ENCODE assay signal across 1 cellular context in the genomic region with DNA sequence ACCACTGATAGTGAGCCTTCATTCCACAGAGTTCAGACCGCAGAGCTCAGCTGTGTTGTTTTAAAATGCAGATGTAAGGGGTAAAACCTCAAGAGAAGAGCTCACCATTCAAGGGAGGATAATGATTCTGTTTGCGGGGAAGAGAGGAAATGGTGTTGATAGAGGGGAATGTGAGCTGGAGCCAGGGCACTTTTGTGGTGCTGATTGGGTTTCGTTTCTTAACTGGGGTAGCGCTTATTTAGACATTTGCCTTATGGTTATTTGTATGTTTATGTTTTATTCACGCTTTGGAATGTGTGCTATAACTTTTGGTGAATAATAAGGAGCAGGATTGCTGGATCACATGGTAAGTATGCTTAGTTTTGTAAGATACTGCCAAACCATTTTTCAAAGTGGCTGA.
TF ChIP-seq lines count a peak whose summit lies in the region.

No MANE protein-coding gene starts in this region.

TF ChIP-seq in GM23338, 12 proteins besides CTCF, POLR2A, EP300 and RAD21 (continued from another document):
- no peak for TF ChIP-seq ZNF331 (CRISPR knock-in tag; IDR thresholded peaks at IDR 0.05; ENCODE audit: low read depth)
- TF ChIP-seq NANOG (IDR thresholded peaks at IDR 0.05; ENCODE audit: borderline replicate concordance): no peak; the same call in 1 of the 2 replicates
- TF ChIP-seq, protein P1, sequence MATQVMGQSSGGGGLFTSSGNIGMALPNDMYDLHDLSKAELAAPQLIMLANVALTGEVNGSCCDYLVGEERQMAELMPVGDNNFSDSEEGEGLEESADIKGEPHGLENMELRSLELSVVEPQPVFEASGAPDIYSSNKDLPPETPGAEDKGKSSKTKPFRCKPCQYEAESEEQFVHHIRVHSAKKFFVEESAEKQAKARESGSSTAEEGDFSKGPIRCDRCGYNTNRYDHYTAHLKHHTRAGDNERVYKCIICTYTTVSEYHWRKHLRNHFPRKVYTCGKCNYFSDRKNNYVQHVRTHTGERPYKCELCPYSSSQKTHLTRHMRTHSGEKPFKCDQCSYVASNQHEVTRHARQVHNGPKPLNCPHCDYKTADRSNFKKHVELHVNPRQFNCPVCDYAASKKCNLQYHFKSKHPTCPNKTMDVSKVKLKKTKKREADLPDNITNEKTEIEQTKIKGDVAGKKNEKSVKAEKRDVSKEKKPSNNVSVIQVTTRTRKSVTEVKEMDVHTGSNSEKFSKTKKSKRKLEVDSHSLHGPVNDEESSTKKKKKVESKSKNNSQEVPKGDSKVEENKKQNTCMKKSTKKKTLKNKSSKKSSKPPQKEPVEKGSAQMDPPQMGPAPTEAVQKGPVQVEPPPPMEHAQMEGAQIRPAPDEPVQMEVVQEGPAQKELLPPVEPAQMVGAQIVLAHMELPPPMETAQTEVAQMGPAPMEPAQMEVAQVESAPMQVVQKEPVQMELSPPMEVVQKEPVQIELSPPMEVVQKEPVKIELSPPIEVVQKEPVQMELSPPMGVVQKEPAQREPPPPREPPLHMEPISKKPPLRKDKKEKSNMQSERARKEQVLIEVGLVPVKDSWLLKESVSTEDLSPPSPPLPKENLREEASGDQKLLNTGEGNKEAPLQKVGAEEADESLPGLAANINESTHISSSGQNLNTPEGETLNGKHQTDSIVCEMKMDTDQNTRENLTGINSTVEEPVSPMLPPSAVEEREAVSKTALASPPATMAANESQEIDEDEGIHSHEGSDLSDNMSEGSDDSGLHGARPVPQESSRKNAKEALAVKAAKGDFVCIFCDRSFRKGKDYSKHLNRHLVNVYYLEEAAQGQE (IDR thresholded peaks at IDR 0.05; ENCODE audit: unreplicated experiment): no peak
- no peak for TF ChIP-seq JUNB (IDR thresholded peaks at IDR 0.05; ENCODE audit: unreplicated experiment)
- TF ChIP-seq POLR2AphosphoS5 (IDR thresholded peaks at IDR 0.05; ENCODE audit: low read depth): no peak
- TF ChIP-seq, protein P2, sequence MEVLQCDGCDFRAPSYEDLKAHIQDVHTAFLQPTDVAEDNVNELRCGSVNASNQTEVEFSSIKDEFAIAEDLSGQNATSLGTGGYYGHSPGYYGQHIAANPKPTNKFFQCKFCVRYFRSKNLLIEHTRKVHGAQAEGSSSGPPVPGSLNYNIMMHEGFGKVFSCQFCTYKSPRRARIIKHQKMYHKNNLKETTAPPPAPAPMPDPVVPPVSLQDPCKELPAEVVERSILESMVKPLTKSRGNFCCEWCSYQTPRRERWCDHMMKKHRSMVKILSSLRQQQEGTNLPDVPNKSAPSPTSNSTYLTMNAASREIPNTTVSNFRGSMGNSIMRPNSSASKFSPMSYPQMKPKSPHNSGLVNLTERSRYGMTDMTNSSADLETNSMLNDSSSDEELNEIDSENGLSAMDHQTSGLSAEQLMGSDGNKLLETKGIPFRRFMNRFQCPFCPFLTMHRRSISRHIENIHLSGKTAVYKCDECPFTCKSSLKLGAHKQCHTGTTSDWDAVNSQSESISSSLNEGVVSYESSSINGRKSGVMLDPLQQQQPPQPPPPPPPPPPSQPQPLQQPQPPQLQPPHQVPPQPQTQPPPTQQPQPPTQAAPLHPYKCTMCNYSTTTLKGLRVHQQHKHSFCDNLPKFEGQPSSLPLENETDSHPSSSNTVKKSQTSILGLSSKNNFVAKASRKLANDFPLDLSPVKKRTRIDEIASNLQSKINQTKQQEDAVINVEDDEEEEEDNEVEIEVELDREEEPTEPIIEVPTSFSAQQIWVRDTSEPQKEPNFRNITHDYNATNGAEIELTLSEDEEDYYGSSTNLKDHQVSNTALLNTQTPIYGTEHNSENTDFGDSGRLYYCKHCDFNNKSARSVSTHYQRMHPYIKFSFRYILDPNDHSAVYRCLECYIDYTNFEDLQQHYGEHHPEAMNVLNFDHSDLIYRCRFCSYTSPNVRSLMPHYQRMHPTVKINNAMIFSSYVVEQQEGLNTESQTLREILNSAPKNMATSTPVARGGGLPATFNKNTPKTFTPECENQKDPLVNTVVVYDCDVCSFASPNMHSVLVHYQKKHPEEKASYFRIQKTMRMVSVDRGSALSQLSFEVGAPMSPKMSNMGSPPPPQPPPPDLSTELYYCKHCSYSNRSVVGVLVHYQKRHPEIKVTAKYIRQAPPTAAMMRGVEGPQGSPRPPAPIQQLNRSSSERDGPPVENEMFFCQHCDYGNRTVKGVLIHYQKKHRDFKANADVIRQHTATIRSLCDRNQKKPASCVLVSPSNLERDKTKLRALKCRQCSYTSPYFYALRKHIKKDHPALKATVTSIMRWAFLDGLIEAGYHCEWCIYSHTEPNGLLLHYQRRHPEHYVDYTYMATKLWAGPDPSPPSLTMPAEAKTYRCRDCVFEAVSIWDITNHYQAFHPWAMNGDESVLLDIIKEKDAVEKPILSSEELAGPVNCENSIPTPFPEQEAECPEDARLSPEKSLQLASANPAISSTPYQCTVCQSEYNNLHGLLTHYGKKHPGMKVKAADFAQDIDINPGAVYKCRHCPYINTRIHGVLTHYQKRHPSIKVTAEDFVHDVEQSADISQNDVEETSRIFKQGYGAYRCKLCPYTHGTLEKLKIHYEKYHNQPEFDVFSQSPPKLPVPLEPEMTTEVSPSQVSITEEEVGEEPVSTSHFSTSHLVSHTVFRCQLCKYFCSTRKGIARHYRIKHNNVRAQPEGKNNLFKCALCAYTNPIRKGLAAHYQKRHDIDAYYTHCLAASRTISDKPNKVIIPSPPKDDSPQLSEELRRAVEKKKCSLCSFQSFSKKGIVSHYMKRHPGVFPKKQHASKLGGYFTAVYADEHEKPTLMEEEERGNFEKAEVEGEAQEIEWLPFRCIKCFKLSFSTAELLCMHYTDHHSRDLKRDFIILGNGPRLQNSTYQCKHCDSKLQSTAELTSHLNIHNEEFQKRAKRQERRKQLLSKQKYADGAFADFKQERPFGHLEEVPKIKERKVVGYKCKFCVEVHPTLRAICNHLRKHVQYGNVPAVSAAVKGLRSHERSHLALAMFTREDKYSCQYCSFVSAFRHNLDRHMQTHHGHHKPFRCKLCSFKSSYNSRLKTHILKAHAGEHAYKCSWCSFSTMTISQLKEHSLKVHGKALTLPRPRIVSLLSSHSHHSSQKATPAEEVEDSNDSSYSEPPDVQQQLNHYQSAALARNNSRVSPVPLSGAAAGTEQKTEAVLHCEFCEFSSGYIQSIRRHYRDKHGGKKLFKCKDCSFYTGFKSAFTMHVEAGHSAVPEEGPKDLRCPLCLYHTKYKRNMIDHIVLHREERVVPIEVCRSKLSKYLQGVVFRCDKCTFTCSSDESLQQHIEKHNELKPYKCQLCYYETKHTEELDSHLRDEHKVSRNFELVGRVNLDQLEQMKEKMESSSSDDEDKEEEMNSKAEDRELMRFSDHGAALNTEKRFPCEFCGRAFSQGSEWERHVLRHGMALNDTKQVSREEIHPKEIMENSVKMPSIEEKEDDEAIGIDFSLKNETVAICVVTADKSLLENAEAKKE (CRISPR knock-in tag; IDR thresholded peaks at IDR 0.05): no peak
